ENCODE assay signal across 1 cellular context in the genomic region with DNA sequence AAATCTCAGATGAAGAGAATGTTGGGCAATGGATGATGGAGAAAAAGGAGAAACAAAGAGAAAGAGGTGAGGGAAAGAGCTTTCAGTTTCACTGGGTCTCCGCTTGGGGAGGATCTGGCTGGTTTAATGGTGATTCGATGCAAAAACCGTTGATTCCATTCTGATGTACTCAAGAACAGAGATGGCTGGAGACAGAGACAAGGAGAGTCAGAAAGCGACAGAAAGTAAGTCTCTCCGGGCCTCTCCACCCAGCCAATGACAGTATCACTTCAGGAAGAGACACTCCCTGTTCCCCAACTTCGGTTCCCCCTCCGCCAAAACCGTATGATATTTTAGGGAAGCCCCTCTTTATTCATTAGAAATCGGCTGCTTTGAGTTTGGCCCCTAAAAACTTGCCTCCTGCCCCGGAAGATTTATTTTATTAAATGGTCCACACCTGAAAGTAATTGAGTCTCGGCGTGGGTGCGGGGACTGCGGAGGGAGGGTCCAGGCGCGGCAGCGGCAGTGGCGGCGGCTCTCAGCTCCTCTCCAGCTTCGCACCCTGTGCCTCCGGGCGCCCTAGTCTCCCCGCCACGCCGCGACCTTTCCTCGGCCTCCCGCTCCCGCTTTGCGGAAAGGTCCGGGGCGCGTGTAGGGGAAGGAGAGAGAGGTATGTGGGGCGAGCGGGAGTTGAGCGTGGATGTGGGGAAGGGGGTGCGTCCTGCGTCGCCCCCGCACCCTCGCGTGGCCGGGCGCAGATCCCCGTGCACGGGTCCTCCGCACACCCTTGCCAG.
TF ChIP-seq lines count a peak whose summit lies in the region.

No MANE protein-coding gene starts in this region.

TF ChIP-seq in HEK293T, 16 proteins besides CTCF, POLR2A, EP300 and RAD21:
- TF ChIP-seq ARNT (IDR thresholded peaks at IDR 0.05) (no peak), SP1 (IDR thresholded peaks at IDR 0.05) (no peak), BHLHE40 (IDR thresholded peaks at IDR 0.05; ENCODE audit: borderline replicate concordance) (no peak), HDGF (IDR thresholded peaks at IDR 0.05; ENCODE audit: borderline replicate concordance) (no peak), CTBP1 (IDR thresholded peaks at IDR 0.05; ENCODE audit: borderline replicate concordance) (no peak), NFRKB (IDR thresholded peaks at IDR 0.05) (no peak)
- TF ChIP-seq, protein P1, sequence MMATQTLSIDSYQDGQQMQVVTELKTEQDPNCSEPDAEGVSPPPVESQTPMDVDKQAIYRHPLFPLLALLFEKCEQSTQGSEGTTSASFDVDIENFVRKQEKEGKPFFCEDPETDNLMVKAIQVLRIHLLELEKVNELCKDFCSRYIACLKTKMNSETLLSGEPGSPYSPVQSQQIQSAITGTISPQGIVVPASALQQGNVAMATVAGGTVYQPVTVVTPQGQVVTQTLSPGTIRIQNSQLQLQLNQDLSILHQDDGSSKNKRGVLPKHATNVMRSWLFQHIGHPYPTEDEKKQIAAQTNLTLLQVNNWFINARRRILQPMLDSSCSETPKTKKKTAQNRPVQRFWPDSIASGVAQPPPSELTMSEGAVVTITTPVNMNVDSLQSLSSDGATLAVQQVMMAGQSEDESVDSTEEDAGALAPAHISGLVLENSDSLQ (IDR thresholded peaks at IDR 0.05) = no peak
TF ChIP-seq in HEK293T: peak in this region for 0.
